Comparison of ENCODE assay signal across 16 cellular contexts in the genomic region with DNA sequence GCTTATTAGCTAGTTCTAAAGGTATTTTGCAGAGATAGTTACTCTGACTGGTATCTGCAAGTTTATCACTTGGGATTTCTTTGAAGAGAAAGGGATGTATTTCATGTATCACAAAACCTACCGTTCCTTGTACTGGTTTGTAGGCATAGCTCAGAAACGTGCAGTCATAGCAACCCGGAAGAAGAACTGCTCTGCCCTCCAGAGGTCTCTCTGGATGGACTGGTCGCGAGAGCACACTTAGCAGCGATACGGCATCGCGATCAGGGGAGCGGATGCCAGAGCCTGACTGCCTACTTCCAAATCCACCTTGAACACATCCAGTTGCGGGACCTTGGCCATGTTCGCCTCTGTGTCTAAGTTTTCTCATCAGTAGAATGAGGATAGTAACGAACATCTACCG.
A peak's percentile ranks its signal among the peaks of the same experiment; 100 is the strongest.
DNase-seq lines count a peak whose midpoint lies in the region; FAIRE-seq and TF ChIP-seq lines count a peak whose summit lies in the region.
"Had no signal": no experiment of that assay in that cellular context is flagged by ENCODE, and none has a peak within 500 bp of the region (broad histone marks: within the 10 kb centered on the region; RNA-seq: fewer than 3 reads in every experiment).

No MANE protein-coding gene starts in this region.

- no peak for TF ChIP-seq POLR2A in breast epithelium (IDR thresholded peaks at IDR 0.05)

- no peak overlapping the region for H3K4me3 Mint-ChIP-seq in MCF 10A (ENCODE audit: unreplicated experiment)
- H3K4me3 Mint-ChIP-seq: CD4-positive, alpha-beta memory T cell had no signal

- H3K79me2 ChIP-seq in keratinocyte (ENCODE audit: control insufficient read depth, insufficient read depth, low read length), result no peaks in the 10 kb centered on the region

- CTCF ChIA-PET in MCF 10A (lab: Yijun Ruan, JAX), result interaction anchor here (0.6 to 1.4 kb wide), 6 partner anchors 11 to 380 kb away, joined by 3 to 7 read pairs (median 4); no protein-coding TSS in a partner anchor
- CTCF ChIA-PET in RWPE1 (lab: Yijun Ruan, JAX), result interaction anchor here (0.6 kb wide), 1 partner anchor 240 kb away, joined by 4 read pairs; no protein-coding TSS in a partner anchor

- H3K4me2 ChIP-seq in keratinocyte (ENCODE audit: control insufficient read depth, extremely low read depth, insufficient read depth, low read depth, low read length), result peak overlapping the region; percentile 65

- no peak for FAIRE-seq in keratinocyte (lab: Jason Lieb, UNC)
- FAIRE-seq: GM12878, GM18507, H54 had no signal

- H3K9me3 ChIP-seq in breast epithelium, result no peaks in the 10 kb centered on the region
- no peaks in the 10 kb centered on the region for H3K9me3 ChIP-seq in keratinocyte (ENCODE audit: control insufficient read depth, low read depth, low read length)

- DNase-seq in MCF 10A (ENCODE audit: unreplicated experiment) (no peak), breast epithelium (ENCODE audit: low spot score in 2 of 2) (no peak), RWPE1 (ENCODE audit: low spot score) (no peak), keratinocyte (ENCODE audit: low read depth, low spot score) (no peak), NOMO-1 (lab: John Stamatoyannopoulos, UW; ENCODE audit: unreplicated experiment in 2 of 2) (no peak), pons (ENCODE audit: low spot score) (no peak), SK-N-DZ (ENCODE audit: low spot score) (no peak)
- DNase-seq: 8988T; AML-193; C1 segment of cervical spinal cord; CD4-positive, alpha-beta memory T cell; DMS79; GM23248 had no signal

- H3K9ac ChIP-seq in keratinocyte (ENCODE audit: control insufficient read depth, extremely low read depth, insufficient read depth, low read length), result no peak overlapping the region
- H3K9ac ChIP-seq: GM23248 had no signal

- dilution Hi-C loops in keratinocyte (cut with MboI; ENCODE audit: extremely low pct_ligation_motif_present, low sequenced_read_pairs), result no loop called here

- H4K20me1 ChIP-seq in keratinocyte (ENCODE audit: control insufficient read depth, extremely low read depth, insufficient read depth, low read length), result no peaks in the 10 kb centered on the region

- H3K4me3 ChIP-seq in breast epithelium (no peak overlapping the region), keratinocyte (ENCODE audit: control insufficient read depth in 2 of 3, extremely low read depth in 1 of 3, insufficient read depth in 2 of 3, low read depth in 1 of 3, low read length in 3 of 3) (no peak overlapping the region)
- H3K4me3 ChIP-seq: GM12878, GM23248 had no signal

- POLR2A ChIA-PET in MCF 10A (lab: Yijun Ruan, JAX), result interaction anchor here (0.5 to 1.1 kb wide), 4 partner anchors 25 to 101 kb away, joined by 4 read pairs; no protein-coding TSS in a partner anchor
- POLR2A ChIA-PET in RWPE1 (lab: Yijun Ruan, JAX; ENCODE audit: low non-redundant PET), result no interaction called here

- H3K27ac ChIP-seq in breast epithelium (no peak overlapping the region), RWPE1 (peak overlapping the region; percentile 82), keratinocyte (ENCODE audit: control insufficient read depth, insufficient read depth, low read length) (no peak overlapping the region)
- H3K27ac ChIP-seq: GM23248 had no signal

- no peak overlapping the region for H2AFZ ChIP-seq in keratinocyte (ENCODE audit: control insufficient read depth, low read length)
- H2AFZ ChIP-seq: GM23248 had no signal

- H3K9me1 ChIP-seq in keratinocyte (ENCODE audit: control insufficient read depth, extremely low read depth, insufficient read depth, low read length), result no peaks in the 10 kb centered on the region

- H3K36me3 ChIP-seq in breast epithelium (no peaks in the 10 kb centered on the region), keratinocyte (ENCODE audit: control insufficient read depth in 2 of 2, extremely low read depth in 1 of 2, insufficient read depth in 2 of 2, low read length in 2 of 2) (peaks cover 0 to 4% of the 10 kb centered on the region in 2 experiments)

- H3K4me1 ChIP-seq in breast epithelium (no peaks in the 10 kb centered on the region), keratinocyte (ENCODE audit: control insufficient read depth, extremely low read depth, insufficient read depth, low read length) (peaks cover 35% of the 10 kb centered on the region)

- no peaks in the 10 kb centered on the region for H3K9me3 Mint-ChIP-seq in MCF 10A (ENCODE audit: unreplicated experiment)

- H3K4me1 Mint-ChIP-seq in MCF 10A (ENCODE audit: insufficient read depth, unreplicated experiment), result peaks cover 23% of the 10 kb centered on the region

- no TSS peak for BruUV-seq in MCF 10A (replicated peaks; lab: Mats Ljungman, UMichigan)

- H3K36me3 Mint-ChIP-seq in MCF 10A (ENCODE audit: insufficient read depth, unreplicated experiment), result peaks cover 16% of the 10 kb centered on the region

- peak overlapping the region; percentile 84 for H3K27ac Mint-ChIP-seq in MCF 10A (ENCODE audit: low read depth, unreplicated experiment)

- intact Hi-C loops in MCF 10A (cut with micrococcal nuclease), result loop anchor here (5.0 kb wide), 1 partner anchor 186 kb away; no protein-coding TSS in a partner anchor
- intact Hi-C loops in breast epithelium (cut with DNase I; ENCODE audit: low total_unique reads), result loop anchor here (5.0 kb wide), 1 partner anchor 876 kb away; no protein-coding TSS in a partner anchor

- TF ChIP-seq CTCF in MCF 10A (IDR thresholded peaks at IDR 0.05; ENCODE audit: unreplicated experiment) (no peak), breast epithelium (IDR thresholded peaks at IDR 0.05) (no peak), RWPE1 (conservative IDR thresholded peaks at IDR 0.05; ENCODE audit: low read depth) (no peak), keratinocyte (optimal IDR thresholded peaks at IDR 0.05 in 1 of 3, IDR thresholded peaks at IDR 0.05 in 1 of 3, conservative IDR thresholded peaks at IDR 0.05 in 1 of 3; ENCODE audit: extremely low read depth in 1 of 3, insufficient read depth in 2 of 3, low read length in 3 of 3) (peak in 1 of 3 experiments; percentile 35)

- no peaks in the 10 kb centered on the region for H3K27me3 ChIP-seq in breast epithelium
- H3K27me3 ChIP-seq in keratinocyte (ENCODE audit: control insufficient read depth, extremely low read depth, insufficient read depth, low read length), result no peaks in the 10 kb centered on the region

- H3K27me3 Mint-ChIP-seq in MCF 10A (ENCODE audit: insufficient read depth, unreplicated experiment), result no peaks in the 10 kb centered on the region
- H3K27me3 Mint-ChIP-seq: CD4-positive, alpha-beta memory T cell had no signal
